Comparison of ENCODE assay signal across 24 cellular contexts in the genomic region with DNA sequence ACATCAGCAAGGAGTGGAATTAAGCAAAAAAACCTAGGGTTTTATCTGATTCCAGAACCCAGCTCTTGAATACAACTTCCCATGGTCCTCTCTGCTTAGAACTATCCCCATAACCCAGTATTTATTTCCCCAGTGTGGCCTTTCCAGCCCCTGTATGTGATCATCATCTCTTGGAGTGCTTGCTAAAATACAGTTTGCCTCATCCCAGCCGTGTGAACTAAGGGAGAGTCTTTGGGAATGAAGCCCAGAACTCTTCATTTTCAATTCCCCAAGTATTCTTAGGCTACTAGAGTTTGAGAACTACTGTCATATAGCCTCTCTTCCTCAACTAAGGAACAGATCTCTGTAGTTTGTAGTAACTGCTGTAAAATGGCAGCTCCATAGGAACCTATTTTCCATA.
"Had no signal": no experiment of that assay in that cellular context is flagged by ENCODE, and none has a peak within 500 bp of the region (broad histone marks: within the 10 kb centered on the region; RNA-seq: fewer than 3 reads in every experiment).

No MANE protein-coding gene starts in this region.

- H3K4me3 ChIP-seq: dorsolateral prefrontal cortex, gastroesophageal sphincter, mucosa of descending colon, pancreas, smooth muscle cell, thyroid gland had no signal

- H3K27ac ChIP-seq: dorsolateral prefrontal cortex, foreskin keratinocyte, gastroesophageal sphincter, neutrophil, pancreas, thyroid gland had no signal

- H3K4me1 ChIP-seq: foreskin keratinocyte, gastroesophageal sphincter, pancreas, thyroid gland had no signal

- H3K27me3 ChIP-seq: dorsolateral prefrontal cortex, foreskin keratinocyte, gastroesophageal sphincter, neutrophil, pancreas, thyroid gland had no signal

- ATAC-seq: foreskin keratinocyte; gastroesophageal sphincter; mucosa of descending colon; natural killer cell treated with Interleukin-12 subunit alpha and Interleukin-12 subunit beta and Interleukin-15 and Interleukin-18, amount 100 ng/mL, for 72 hours; pancreas; sciatic nerve; stimulated activated naive CD8-positive, alpha-beta T cell treated with anti-CD3 and anti-CD28 coated beads, Interleukin-15, amount 100 ng/mL, for 72 hours had no signal

- H3K36me3 ChIP-seq: neutrophil, pancreas, thyroid gland had no signal

- H3K4me2 ChIP-seq: smooth muscle cell had no signal

- DNase-seq: dorsolateral prefrontal cortex; effector CD4-positive, alpha-beta T cell; foreskin keratinocyte; hypothalamus; immature natural killer cell; islet precursor cell; kidney glomerular epithelial cell; mesenchymal stem cell; mucosa of descending colon; naive B cell; pancreas; retina; stimulated activated CD4-positive, alpha-beta T cell treated with anti-CD3 and anti-CD28 coated beads, Interleukin-12 subunit alpha, Interleukin-12 subunit beta, amount 100 ng/mL, for 4 hours; stimulated activated CD4-positive, alpha-beta T cell treated with anti-CD3 and anti-CD28 coated beads, Interleukin-1b, Interleukin-23, amount 100 ng/mL, for 48 hours; stimulated activated CD4-positive, alpha-beta T cell treated with anti-CD3 and anti-CD28 coated beads, Interleukin-4, amount 100 ng/mL, for 1 hour; stimulated activated CD8-positive, alpha-beta memory T cell treated with anti-CD3 and anti-CD28 coated beads, Interleukin-4, amount 100 ng/mL, for 48 hours; stimulated activated naive CD4-positive, alpha-beta T cell; stimulated activated naive CD8-positive, alpha-beta T cell treated with anti-CD3 and anti-CD28 coated beads, Interleukin-15, amount 100 ng/mL, for 72 hours; thyroid gland had no signal

- H3K9me3 ChIP-seq: gastroesophageal sphincter, mucosa of descending colon, neutrophil, pancreas, thyroid gland had no signal
